ENCODE assay signal across 12 cellular contexts in the genomic region with DNA sequence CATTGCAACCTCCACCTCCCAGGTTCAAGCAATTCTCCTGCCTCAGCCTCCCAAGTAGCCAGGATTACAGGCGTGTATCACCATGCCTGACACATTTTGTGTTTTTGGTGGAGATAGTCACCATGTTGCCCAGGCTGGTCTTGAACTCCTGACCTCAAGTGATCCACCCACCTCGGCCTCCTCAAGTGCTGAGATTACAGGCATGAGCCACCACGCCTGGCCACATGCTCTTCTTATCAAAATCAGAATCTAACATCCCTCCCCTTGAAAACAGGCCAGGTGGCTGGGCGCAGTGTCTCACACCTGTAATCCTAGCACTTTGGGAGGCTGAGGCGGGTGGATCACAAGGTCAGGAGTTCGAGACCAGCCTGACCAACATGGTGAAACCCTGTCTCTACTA. TPM values are rescaled to one million over a fixed set of nuclear protein-coding genes. Genes with fewer than 3 reads are reported as not detected.
A peak's percentile ranks its signal among the peaks of the same experiment; 100 is the strongest.
DNase-seq lines count a peak whose midpoint lies in the region; ATAC-seq, FAIRE-seq and TF ChIP-seq lines count a peak whose summit lies in the region.
"Not testable (repeated sequence)": the region's sequence is repeated elsewhere in the genome, so short reads cannot be mapped to it uniquely, and the experiment has no call there.
"Had no signal": no experiment of that assay in that cellular context is flagged by ENCODE, and none has a peak within 500 bp of the region (broad histone marks: within the 10 kb centered on the region; RNA-seq: fewer than 3 reads in every experiment).

No MANE protein-coding gene starts in this region.

- POLR2A ChIA-PET in K562 (lab: Yijun Ruan, JAX) = interaction anchor here (0.8 to 1.6 kb wide), 2 partner anchors 9 to 13 kb away, joined by 4 to 6 read pairs; no protein-coding TSS in a partner anchor

- H3K4me3 Mint-ChIP-seq in endodermal cell = not testable (repeated sequence)

- H2AFZ ChIP-seq in K562 (ENCODE audit: low read depth, low read length); trophoblast cell (ENCODE audit: insufficient read depth, low read length, poor library complexity): not testable (repeated sequence)

- not testable (repeated sequence) for H3K18ac ChIP-seq in trophoblast cell (ENCODE audit: low read length)

- H4K20me1 ChIP-seq in K562 (replicated peaks; ENCODE audit: control insufficient read depth, insufficient read depth, low read length) = not testable (repeated sequence)

- not testable (repeated sequence) for ATAC-seq in K562

- H4K12ac ChIP-seq in trophoblast cell (ENCODE audit: low read depth, low read length) = not testable (repeated sequence)

- H2BK5ac ChIP-seq in trophoblast cell (ENCODE audit: low read depth, low read length, poor library complexity) = not testable (repeated sequence)

- not testable (repeated sequence) for H2BK12ac ChIP-seq in trophoblast cell (ENCODE audit: low read length)

- H3K9me3 Mint-ChIP-seq in endodermal cell = not testable (repeated sequence)

- not testable (repeated sequence) for TF ChIP-seq CTCF in K562 (IDR thresholded peaks at IDR 0.05 in 2 of 3, conservative IDR thresholded peaks at IDR 0.05 in 1 of 3; ENCODE audit: insufficient read depth in 2 of 3, low read depth in 1 of 3, low read length in 3 of 3); endodermal cell (conservative IDR thresholded peaks at IDR 0.05); sigmoid colon (IDR thresholded peaks at IDR 0.05)

- not testable (repeated sequence) for TF ChIP-seq EP300 in K562 (IDR thresholded peaks at IDR 0.05; ENCODE audit: low read length); sigmoid colon (IDR thresholded peaks at IDR 0.05)

- not testable (repeated sequence) for TF ChIP-seq POLR2A in K562 (conservative IDR thresholded peaks at IDR 0.05); sigmoid colon (IDR thresholded peaks at IDR 0.05)

- DNase-seq in K562 (ENCODE audit: extremely low read depth in 1 of 4, low spot score in 3 of 4) = not testable (repeated sequence)
- DNase-seq in endodermal cell (peak; percentile 43), trophoblast cell (peak; percentile 38 to 40), sigmoid colon (peak; percentile 34)

- not testable (repeated sequence) for H3K27ac ChIP-seq in K562 (ENCODE audit: extremely low read depth, low read depth, low read length); endodermal cell (ENCODE audit: low read depth, low read length); trophoblast cell (ENCODE audit: low read depth, low read length); sigmoid colon

- not testable (repeated sequence) for TF ChIP-seq RAD21 in K562 (CRISPR knock-in tag; conservative IDR thresholded peaks at IDR 0.05 in 1 of 2, IDR thresholded peaks at IDR 0.05 in 1 of 2)

- intact Hi-C loops in K562 (cut with micrococcal nuclease); sigmoid colon (cut with DNase I): not testable (repeated sequence)

- H3K4me1 ChIP-seq in K562 (replicated peaks in 1 of 2; ENCODE audit: control insufficient read depth in 2 of 2, insufficient read depth in 2 of 2, low read length in 2 of 2) = peaks cover 11 to 25% of the 10 kb centered on the region in 2 experiments
- H3K4me1 ChIP-seq in endodermal cell (ENCODE audit: control insufficient read depth, insufficient read depth, low read length); sigmoid colon: not testable (repeated sequence)
- H3K4me1 ChIP-seq in trophoblast cell (ENCODE audit: control insufficient read depth in 1 of 2, insufficient read depth in 2 of 2, low read length in 2 of 2) = peaks cover 12 to 13% of the 10 kb centered on the region in 2 experiments

- not testable (repeated sequence) for H3K27ac Mint-ChIP-seq in endodermal cell

- not testable (repeated sequence) for H3K14ac ChIP-seq in trophoblast cell (ENCODE audit: low read length)

- WGBS in K562 (ENCODE audit: insufficient coverage, low coverage, missing lambda C conversion rate) = 36% methylated on average over 5 of the region's 6 CpGs
- WGBS in endodermal cell (ENCODE audit: insufficient coverage in 1 of 2, insufficient read length in 1 of 2), 2 experiments = 96% methylated on average over 5 of the region's 6 CpGs; no CpG with 5 or more reads in 1 of the 2 experiments
- no CpG with 5 or more reads among the region's 6 CpGs for WGBS in trophoblast cell (ENCODE audit: extremely low coverage, insufficient coverage, insufficient read length)
- 67 to 88% methylated on average over 6 of the region's 6 CpGs for WGBS in sigmoid colon, 2 donors

- H4K91ac ChIP-seq in trophoblast cell (ENCODE audit: low read depth, low read length) = not testable (repeated sequence)

- not testable (repeated sequence) for H3K23ac ChIP-seq in trophoblast cell (ENCODE audit: low read length)

- H3K27me3 Mint-ChIP-seq in endodermal cell (ENCODE audit: insufficient read depth) = not testable (repeated sequence)

- H3K36me3 Mint-ChIP-seq in endodermal cell (ENCODE audit: low read depth) = not testable (repeated sequence)

- not testable (repeated sequence) for FAIRE-seq in K562 (lab: Jason Lieb, UNC)

- H3K4me3 ChIP-seq in K562; endodermal cell (ENCODE audit: low read length); trophoblast cell (ENCODE audit: low read depth, low read length); sigmoid colon: not testable (repeated sequence)

- H3K27me3 ChIP-seq in K562 (ENCODE audit: control insufficient read depth in 2 of 2, insufficient read depth in 2 of 2, low read length in 2 of 2); endodermal cell (ENCODE audit: control insufficient read depth, insufficient read depth, low read length, poor library complexity, severe bottlenecking); trophoblast cell (ENCODE audit: insufficient read depth, low read length); sigmoid colon: not testable (repeated sequence)

- not testable (repeated sequence) for H2AK5ac ChIP-seq in trophoblast cell (ENCODE audit: low read length)

- H2BK120ac ChIP-seq in trophoblast cell (ENCODE audit: insufficient read depth, low read length, poor library complexity) = not testable (repeated sequence)

- not testable (repeated sequence) for H3K79me1 ChIP-seq in trophoblast cell (ENCODE audit: low read length)

- not testable (repeated sequence) for H3K4me2 ChIP-seq in K562 (ENCODE audit: insufficient read depth, low read length); trophoblast cell (ENCODE audit: low read length)

- not testable (repeated sequence) for H3K4me1 Mint-ChIP-seq in endodermal cell

- CTCF ChIA-PET in K562 (lab: Yijun Ruan, JAX; ENCODE audit: low intra/inter-chr PET ratio) = not testable (repeated sequence)

- not testable (repeated sequence) for H3K4ac ChIP-seq in trophoblast cell (ENCODE audit: low read depth, low read length)

- not testable (repeated sequence) for H3K9me1 ChIP-seq in K562 (ENCODE audit: control insufficient read depth, insufficient read depth, low read length)

- H4K8ac ChIP-seq in trophoblast cell (ENCODE audit: low read depth, low read length) = not testable (repeated sequence)

- H3K9ac ChIP-seq in K562 (ENCODE audit: insufficient read depth in 1 of 2, low read depth in 2 of 2, low read length in 2 of 2); endodermal cell (ENCODE audit: extremely low read depth, low read length, poor library complexity, severe bottlenecking); trophoblast cell (ENCODE audit: low read length): not testable (repeated sequence)

- in situ Hi-C loops in K562 (cut with MboI) = not testable (repeated sequence)

- not testable (repeated sequence) for H3K79me2 ChIP-seq in K562 (ENCODE audit: control insufficient read depth, insufficient read depth, low read length); trophoblast cell (ENCODE audit: control insufficient read depth, insufficient read depth, low read length, poor library complexity)

- H3K9me3 ChIP-seq in K562 (replicated peaks; ENCODE audit: control insufficient read depth, insufficient read depth, low read depth, low read length); endodermal cell (ENCODE audit: control insufficient read depth, low read length); trophoblast cell (ENCODE audit: insufficient read depth, low read depth, low read length); sigmoid colon: not testable (repeated sequence)

- not testable (repeated sequence) for H3K36me3 ChIP-seq in K562 (ENCODE audit: control insufficient read depth, insufficient read depth, low read length); endodermal cell (ENCODE audit: control insufficient read depth, insufficient read depth, low read length); trophoblast cell (ENCODE audit: control insufficient read depth in 1 of 2, insufficient read depth in 2 of 2, low read length in 2 of 2); sigmoid colon

- not testable (repeated sequence) for BruUV-seq in K562 (replicated peaks; lab: Mats Ljungman, UMichigan)

RNA-seq across cellular contexts. Expression of gene CSRNP1, which starts 17.5 kb away (rescaled TPM):
- 18.4 and 48.8 TPM in 2 replicates for total RNA-seq in K562 (2011; cell fraction: chromatin; rRNA removed; ENCODE audit: low replicate concordance)
- 34.9 and 41.4 TPM in 2 replicates for total RNA-seq in K562 (2011; cell fraction: nucleolus; rRNA removed)
- total RNA-seq in K562 (2011; cell fraction: nucleoplasm; rRNA removed) = 17.7 and 23.9 TPM in 2 replicates
- total RNA-seq in K562 (2014; rRNA removed) (16.8 and 23.2 TPM in 2 replicates), K562 (2014; rRNA removed; fragmentation: Illumina TruSeq; extraction: Trizol) (5.6 and 7.9 TPM in 2 replicates), K562 (2015; rRNA removed; fragmentation: Illumina TruSeq; extraction: Trizol) (9.2 and 9.8 TPM in 2 replicates), K562 (2021) (18.1 and 18.9 TPM in 2 replicates), endodermal cell (10 to 100 TPM in 1 of 2 donors, 1 to 10 TPM in 1; 9.2 to 11.1 TPM), sigmoid colon (100 to 1,000 TPM in 1 of 4 donors, 10 to 100 TPM in 3; 12.8 to 135 (median 21.9) TPM)
- polyA plus RNA-seq in K562 (2011; rRNA removed) (14.2 and 14.5 TPM in 2 replicates), K562 (2014; fragmentation: Illumina TruSeq; extraction: Trizol) (12.7 and 13.3 TPM in 2 replicates), K562 (2014; fragmentation: Nextera tagmentation; extraction: Ambion mirVana) (under 1 TPM; 0.72 to 0.89 TPM), K562 (2014; rRNA removed) (10.9 and 11.4 TPM in 2 replicates), sigmoid colon (10 to 100 TPM; 15.6 to 26.7 (median 16.9) TPM)
- 16.4 and 30.7 TPM in 2 replicates for polyA plus RNA-seq in K562 (2011; cell fraction: cytosol; rRNA removed)
- polyA plus RNA-seq in K562 (2011; cell fraction: nucleus; rRNA removed) = 25.6 and 46.6 TPM in 2 replicates
- 16.6 and 24.6 TPM in 2 replicates for polyA plus RNA-seq in K562 (2012)
- polyA minus RNA-seq in K562 (2011; rRNA and poly(A)+ RNA removed) = 14.7 and 23.4 TPM in 2 replicates
- polyA minus RNA-seq in K562 (2011; cell fraction: cytosol; rRNA and poly(A)+ RNA removed) = 13.8 and 19.9 TPM in 2 replicates
- 21.9 and 22.3 TPM in 2 replicates for polyA minus RNA-seq in K562 (2011; cell fraction: nucleus; rRNA and poly(A)+ RNA removed)
- polyA plus RNA-seq in endodermal cell (2013, experiment 1 of 2) = 7.5 TPM
- 8.0 TPM for polyA plus RNA-seq in endodermal cell (2013, experiment 2 of 2)
- polyA plus RNA-seq in trophoblast cell (2013) = 35.6 and 35.8 TPM in 2 replicates

RNA-seq across cellular contexts. Expression of gene XIRP1, which starts 21.5 kb away (rescaled TPM):
- 0.33 and 1.4 TPM in 2 replicates for total RNA-seq in K562 (2011; cell fraction: chromatin; rRNA removed; ENCODE audit: low replicate concordance)
- total RNA-seq in K562 (2011; cell fraction: nucleolus; rRNA removed) = 0.53 and 1.0 TPM in 2 replicates
- 0.51 and 0.53 TPM in 2 replicates for total RNA-seq in K562 (2011; cell fraction: nucleoplasm; rRNA removed)
- 0.04 and 0.27 TPM in 2 replicates for total RNA-seq in K562 (2014; rRNA removed)
- total RNA-seq in K562 (2014; rRNA removed; fragmentation: Illumina TruSeq; extraction: Trizol) = 0.04 TPM in 1 of 2 replicates, not detected in the other
- 0.04 TPM in 1 of 2 replicates, not detected in the other for total RNA-seq in K562 (2015; rRNA removed; fragmentation: Illumina TruSeq; extraction: Trizol)
- total RNA-seq in K562 (2021) = 0.04 and 0.09 TPM in 2 replicates
- 0.04 and 0.11 TPM in 2 replicates for polyA plus RNA-seq in K562 (2011; rRNA removed)
- 0.04 and 0.13 TPM in 2 replicates for polyA plus RNA-seq in K562 (2011; cell fraction: cytosol; rRNA removed)
- polyA plus RNA-seq in K562 (2011; cell fraction: nucleus; rRNA removed) = 0.34 and 0.57 TPM in 2 replicates
- 0.15 and 0.17 TPM in 2 replicates for polyA plus RNA-seq in K562 (2012)
- 0.03 and 0.04 TPM in 2 replicates for polyA plus RNA-seq in K562 (2014; fragmentation: Illumina TruSeq; extraction: Trizol)
- polyA plus RNA-seq in K562 (2014; fragmentation: Nextera tagmentation; extraction: Ambion mirVana) = not detected
- polyA plus RNA-seq in K562 (2014; rRNA removed) = 0.04 and 0.07 TPM in 2 replicates
- 0.12 and 0.14 TPM in 2 replicates for polyA minus RNA-seq in K562 (2011; rRNA and poly(A)+ RNA removed)
- 0.38 TPM in 1 of 2 replicates, not detected in the other for polyA minus RNA-seq in K562 (2011; cell fraction: cytosol; rRNA and poly(A)+ RNA removed)
- polyA minus RNA-seq in K562 (2011; cell fraction: nucleus; rRNA and poly(A)+ RNA removed) = 0.22 and 0.27 TPM in 2 replicates
- not detected for total RNA-seq in endodermal cell
- polyA plus RNA-seq in endodermal cell (2013, experiment 1 of 2) = 0.07 TPM
- polyA plus RNA-seq in endodermal cell (2013, experiment 2 of 2) = 0.08 TPM
- 0.05 and 0.07 TPM in 2 replicates for polyA plus RNA-seq in trophoblast cell (2013)
- total RNA-seq in sigmoid colon = under 1 TPM in 1 of 4 donors, not detected in 3; 0.54 TPM
- polyA plus RNA-seq in sigmoid colon = 1 to 10 TPM in 1 of 3 donors, under 1 TPM in 2; 0.25 to 1.2 (median 0.69) TPM
- total RNA-seq: A673; CD4-positive, alpha-beta memory T cell; CD4-positive, CD25-positive, alpha-beta regulatory T cell; Daoy; G401 had no signal
- polyA plus RNA-seq: AG04450; CD14-positive monocyte; CD4-positive, CD25-positive, alpha-beta regulatory T cell; CD8-positive, alpha-beta memory T cell had no signal
